Comparison of ENCODE assay signal across 8 cellular contexts in the genomic region with DNA sequence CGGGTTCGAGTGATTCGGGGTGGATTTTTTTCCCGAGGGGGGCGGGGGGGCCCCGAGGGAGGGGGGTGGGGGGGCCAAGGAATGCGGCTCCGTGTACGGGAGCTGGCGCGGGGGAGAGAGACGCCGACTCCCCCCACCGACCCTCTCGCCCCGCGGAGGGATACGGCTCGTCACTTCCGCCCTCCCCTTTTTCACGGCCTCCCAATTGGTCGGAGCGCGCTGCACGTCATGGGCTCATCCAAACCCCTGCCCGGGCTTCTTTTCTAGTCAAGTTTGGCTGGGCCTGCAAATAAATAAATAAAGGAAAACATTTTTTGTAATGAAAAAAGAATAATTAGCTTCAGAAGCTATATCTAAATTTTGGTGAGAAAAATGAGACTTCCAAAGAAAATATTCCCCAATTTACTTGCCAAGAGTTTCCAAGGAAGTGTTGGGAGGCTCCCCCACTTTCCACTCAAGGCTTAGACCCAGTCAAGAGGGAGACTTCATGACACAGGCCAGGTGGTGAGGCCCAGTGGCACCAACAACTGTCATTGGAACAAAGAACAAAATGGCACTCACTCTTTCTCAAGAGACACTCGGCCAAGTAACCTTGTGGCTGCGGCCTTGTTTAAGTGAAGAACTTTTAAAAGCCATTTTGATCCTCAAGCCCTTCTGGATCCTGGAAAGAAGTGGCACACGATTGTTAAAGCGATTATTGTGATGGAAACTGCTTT. TPM values are rescaled to one million over a fixed set of nuclear protein-coding genes. Genes with fewer than 3 reads are reported as not detected.
DNase-seq lines count a peak whose midpoint lies in the region; ATAC-seq and TF ChIP-seq lines count a peak whose summit lies in the region.

A gene with protein sequence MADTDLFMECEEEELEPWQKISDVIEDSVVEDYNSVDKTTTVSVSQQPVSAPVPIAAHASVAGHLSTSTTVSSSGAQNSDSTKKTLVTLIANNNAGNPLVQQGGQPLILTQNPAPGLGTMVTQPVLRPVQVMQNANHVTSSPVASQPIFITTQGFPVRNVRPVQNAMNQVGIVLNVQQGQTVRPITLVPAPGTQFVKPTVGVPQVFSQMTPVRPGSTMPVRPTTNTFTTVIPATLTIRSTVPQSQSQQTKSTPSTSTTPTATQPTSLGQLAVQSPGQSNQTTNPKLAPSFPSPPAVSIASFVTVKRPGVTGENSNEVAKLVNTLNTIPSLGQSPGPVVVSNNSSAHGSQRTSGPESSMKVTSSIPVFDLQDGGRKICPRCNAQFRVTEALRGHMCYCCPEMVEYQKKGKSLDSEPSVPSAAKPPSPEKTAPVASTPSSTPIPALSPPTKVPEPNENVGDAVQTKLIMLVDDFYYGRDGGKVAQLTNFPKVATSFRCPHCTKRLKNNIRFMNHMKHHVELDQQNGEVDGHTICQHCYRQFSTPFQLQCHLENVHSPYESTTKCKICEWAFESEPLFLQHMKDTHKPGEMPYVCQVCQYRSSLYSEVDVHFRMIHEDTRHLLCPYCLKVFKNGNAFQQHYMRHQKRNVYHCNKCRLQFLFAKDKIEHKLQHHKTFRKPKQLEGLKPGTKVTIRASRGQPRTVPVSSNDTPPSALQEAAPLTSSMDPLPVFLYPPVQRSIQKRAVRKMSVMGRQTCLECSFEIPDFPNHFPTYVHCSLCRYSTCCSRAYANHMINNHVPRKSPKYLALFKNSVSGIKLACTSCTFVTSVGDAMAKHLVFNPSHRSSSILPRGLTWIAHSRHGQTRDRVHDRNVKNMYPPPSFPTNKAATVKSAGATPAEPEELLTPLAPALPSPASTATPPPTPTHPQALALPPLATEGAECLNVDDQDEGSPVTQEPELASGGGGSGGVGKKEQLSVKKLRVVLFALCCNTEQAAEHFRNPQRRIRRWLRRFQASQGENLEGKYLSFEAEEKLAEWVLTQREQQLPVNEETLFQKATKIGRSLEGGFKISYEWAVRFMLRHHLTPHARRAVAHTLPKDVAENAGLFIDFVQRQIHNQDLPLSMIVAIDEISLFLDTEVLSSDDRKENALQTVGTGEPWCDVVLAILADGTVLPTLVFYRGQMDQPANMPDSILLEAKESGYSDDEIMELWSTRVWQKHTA (N-terminal part only) (minus strand): TSS at position 164 of the 716 bp plus-strand sequence. CDS start 17,290 bp downstream, outside the sequence.

- peak within 1 kb of the TSS; percentile 91 for H3K4me3 ChIP-seq in AG10803 (ENCODE audit: low read length)

- DNase-seq in AG10803 (ENCODE audit: low read depth) (peak; percentile 99), NCI-H774 (lab: John Stamatoyannopoulos, UW) (peak; percentile 94), left lobe of liver (ENCODE audit: low spot score) (peak; percentile 96)
- peak; percentile 94 for DNase-seq in activated CD4-positive, alpha-beta T cell treated with anti-CD3 and anti-CD28 coated beads, Interleukin-2, amount 50 U/mL, for 24 hours (ENCODE audit: low read depth in 1 of 2, low spot score in 1 of 2)
- peak; percentile 95 for DNase-seq in stimulated activated CD4-positive, alpha-beta T cell treated with anti-CD3 and anti-CD28 coated beads, Interleukin-2, amount 100 ng/mL, for 24 hours

- H3K4me1 Mint-ChIP-seq in dendritic cell treated with granulocyte-macrophage colony-stimulating factor and Interleukin-4, amounts not matched to agents 40 ng/mL and 50 ng/mL, for 4 days (ENCODE audit: low read depth): peaks cover 24% of the 10 kb centered on the region

- H3K27me3 Mint-ChIP-seq in dendritic cell treated with granulocyte-macrophage colony-stimulating factor and Interleukin-4, amounts not matched to agents 40 ng/mL and 50 ng/mL, for 4 days: peaks cover 16% of the 10 kb centered on the region

- intact Hi-C loops in dendritic cell treated with granulocyte-macrophage colony-stimulating factor and Interleukin-4, amounts not matched to agents 40 ng/mL and 50 ng/mL, for 4 days (cut with micrococcal nuclease): loop anchor here (1.0 kb wide), 1 partner anchor 14 kb away; no protein-coding TSS in a partner anchor

- H3K36me3 Mint-ChIP-seq in dendritic cell treated with granulocyte-macrophage colony-stimulating factor and Interleukin-4, amounts not matched to agents 40 ng/mL and 50 ng/mL, for 4 days (ENCODE audit: low read depth): peaks cover 11% of the 10 kb centered on the region

- peak within 1 kb of the TSS; percentile 78 for H3K4me3 Mint-ChIP-seq in dendritic cell treated with granulocyte-macrophage colony-stimulating factor and Interleukin-4, amounts not matched to agents 40 ng/mL and 50 ng/mL, for 4 days

- no peak for TF ChIP-seq CTCF in AG10803 (conservative IDR thresholded peaks at IDR 0.05; ENCODE audit: low read length)

- H3K27ac Mint-ChIP-seq in dendritic cell treated with granulocyte-macrophage colony-stimulating factor and Interleukin-4, amounts not matched to agents 40 ng/mL and 50 ng/mL, for 4 days: peak within 1 kb of the TSS; percentile 83

- H3K9me3 Mint-ChIP-seq in dendritic cell treated with granulocyte-macrophage colony-stimulating factor and Interleukin-4, amounts not matched to agents 40 ng/mL and 50 ng/mL, for 4 days: no peaks in the 10 kb centered on the region

- peak; percentile 69 for ATAC-seq in GM19324 (IDR thresholded peaks at IDR 0.05; ENCODE audit: low FRiP score, unreplicated experiment)
- peak; percentile 39 for ATAC-seq in HG03565 (IDR thresholded peaks at IDR 0.05; ENCODE audit: unreplicated experiment)
- ATAC-seq in left lobe of liver: peak; percentile 90

RNA-seq across cellular contexts. Expression of the gene that starts here (rescaled TPM):
- total RNA-seq in left lobe of liver: 29.3 TPM

Comparison
In these comparisons a context has a peak if more than half of its experiments do, and no peak if none do; other contexts are left out.
1. Peak in every context shown above with its lines: DNase-seq, ATAC-seq and H3K4me3 ChIP-seq.
2. ATAC-seq: peak in every context shown above with its lines; median percentile 90 in left lobe of liver; 69 in GM19324; 39 in HG03565.